In genomic region chr14:80930836-80931389, GRCh38 we compare ENCODE assay signal across 8 cellular contexts. TPM values are rescaled to one million over a fixed set of nuclear protein-coding genes. Genes with fewer than 3 reads are reported as not detected.
DNase-seq lines count a peak whose midpoint lies in the region; ATAC-seq and TF ChIP-seq lines count a peak whose summit lies in the region.

No MANE protein-coding gene starts in this region.

- DNase-seq in MCF 10A (ENCODE audit: unreplicated experiment) (peak; percentile 73), breast epithelium (ENCODE audit: low spot score in 2 of 2) (no peak), NCI-H226 (peak; percentile 93), NCI-H2171 (lab: John Stamatoyannopoulos, UW) (no peak), NCI-H2081 treated with DMSO at 0.1 percent for 48 hours (lab: John Stamatoyannopoulos, UW) (no peak)
- DNase-seq in activated effector memory CD4-positive, alpha-beta T cell treated with Interleukin-2 at 50 U/mL for 16 hours = peak; percentile 33
- DNase-seq in naive thymus-derived CD4-positive, alpha-beta T cell = peak in 7 of 9 donors; percentile 25 to 73 (median 57)

- no peak overlapping the region for H3K4me3 ChIP-seq in breast epithelium
- H3K4me3 ChIP-seq in naive thymus-derived CD4-positive, alpha-beta T cell (ENCODE audit: low read length) = no peak overlapping the region

- BruUV-seq in MCF 10A (replicated peaks; lab: Mats Ljungman, UMichigan) = no TSS peak

- H3K4me1 Mint-ChIP-seq in MCF 10A (ENCODE audit: insufficient read depth, unreplicated experiment) = peaks cover 16% of the 10 kb centered on the region
- H3K4me1 Mint-ChIP-seq in naive thymus-derived CD4-positive, alpha-beta T cell = peaks cover 10 to 63% (median 18%) of the 10 kb centered on the region in 7 donors

- H3K4me3 Mint-ChIP-seq in MCF 10A (ENCODE audit: unreplicated experiment) = peak overlapping the region; percentile 63
- peak overlapping the region in 9 of 10 donors; percentile 2 to 84 (median 43) for H3K4me3 Mint-ChIP-seq in naive thymus-derived CD4-positive, alpha-beta T cell

- H3K36me3 ChIP-seq in breast epithelium = no peaks in the 10 kb centered on the region
- no peaks in the 10 kb centered on the region for H3K36me3 ChIP-seq in naive thymus-derived CD4-positive, alpha-beta T cell (ENCODE audit: control insufficient read depth in 2 of 3, insufficient read depth in 3 of 3, low read length in 3 of 3)

- no peaks in the 10 kb centered on the region for H3K27me3 ChIP-seq in breast epithelium
- H3K27me3 ChIP-seq in naive thymus-derived CD4-positive, alpha-beta T cell (ENCODE audit: control insufficient read depth in 2 of 2, insufficient read depth in 2 of 2, low read length in 2 of 2) = no peaks in the 10 kb centered on the region

- no peaks in the 10 kb centered on the region for H3K27me3 Mint-ChIP-seq in MCF 10A (ENCODE audit: insufficient read depth, unreplicated experiment)
- H3K27me3 Mint-ChIP-seq in naive thymus-derived CD4-positive, alpha-beta T cell = peaks cover 0 to 6% (median 0%) of the 10 kb centered on the region in 5 donors

- peak; percentile 98 for ATAC-seq in HG02798 (IDR thresholded peaks at IDR 0.05; ENCODE audit: poor library complexity, unreplicated experiment)
- ATAC-seq in naive thymus-derived CD4-positive, alpha-beta T cell = peak; percentile 87

- no peak overlapping the region for H3K27ac ChIP-seq in breast epithelium
- no peak overlapping the region for H3K27ac ChIP-seq in naive thymus-derived CD4-positive, alpha-beta T cell (ENCODE audit: low read depth, low read length)

- intact Hi-C loops in MCF 10A (cut with micrococcal nuclease) = no loop called here
- intact Hi-C loops in breast epithelium (cut with DNase I; ENCODE audit: low total_unique reads) = no loop called here
- intact Hi-C loops in naive thymus-derived CD4-positive, alpha-beta T cell (cut with micrococcal nuclease) = loop anchor here in 1 of 2 donors (1.0 to 10.0 kb wide), 4 partner anchors 10 to 54 kb away; partner anchors contain the start of genes CEP128 and TSHR

- no peaks in the 10 kb centered on the region for H3K4me1 ChIP-seq in breast epithelium
- H3K4me1 ChIP-seq in naive thymus-derived CD4-positive, alpha-beta T cell (ENCODE audit: control insufficient read depth in 2 of 2, insufficient read depth in 2 of 2, low read length in 2 of 2) = peaks cover 6 to 25% of the 10 kb centered on the region in 2 donors

- POLR2A ChIA-PET in MCF 10A (lab: Yijun Ruan, JAX) = interaction anchor here (0.5 to 1.4 kb wide), 5 partner anchors 10 to 582 kb away, joined by 3 to 9 read pairs (median 3); partner anchors contain the start of gene CEP128
- POLR2A ChIA-PET in naive thymus-derived CD4-positive, alpha-beta T cell (lab: Charles Lee) = no interaction called here

- no peak for TF ChIP-seq POLR2A in breast epithelium (IDR thresholded peaks at IDR 0.05)

- H3K27ac Mint-ChIP-seq in MCF 10A (ENCODE audit: low read depth, unreplicated experiment) = peak overlapping the region; percentile 77
- peak overlapping the region in 8 of 9 donors; percentile 26 to 93 (median 60) for H3K27ac Mint-ChIP-seq in naive thymus-derived CD4-positive, alpha-beta T cell

- no peaks in the 10 kb centered on the region for H3K9me3 Mint-ChIP-seq in MCF 10A (ENCODE audit: unreplicated experiment)
- H3K9me3 Mint-ChIP-seq in naive thymus-derived CD4-positive, alpha-beta T cell = peaks cover 0 to 13% (median 3%) of the 10 kb centered on the region in 11 donors

- H3K9me3 ChIP-seq in breast epithelium = no peaks in the 10 kb centered on the region
- no peaks in the 10 kb centered on the region for H3K9me3 ChIP-seq in naive thymus-derived CD4-positive, alpha-beta T cell (ENCODE audit: control insufficient read depth in 2 of 3, low read length in 3 of 3)

- no peaks in the 10 kb centered on the region for H3K36me3 Mint-ChIP-seq in MCF 10A (ENCODE audit: insufficient read depth, unreplicated experiment)
- H3K36me3 Mint-ChIP-seq in naive thymus-derived CD4-positive, alpha-beta T cell = peaks cover 7 to 48% (median 17%) of the 10 kb centered on the region in 5 donors

- TF ChIP-seq CTCF in MCF 10A (IDR thresholded peaks at IDR 0.05; ENCODE audit: unreplicated experiment) (no peak), breast epithelium (IDR thresholded peaks at IDR 0.05) (no peak)

- CTCF ChIA-PET in MCF 10A (lab: Yijun Ruan, JAX) = interaction anchor here (0.8 to 1.1 kb wide), 3 partner anchors 59 to 240 kb away, joined by 3 to 4 read pairs (median 3); no protein-coding TSS in a partner anchor
- CTCF ChIA-PET in naive thymus-derived CD4-positive, alpha-beta T cell (lab: Charles Lee) = no interaction called here

RNA-seq across cellular contexts. Expression of gene CEP128, which starts 10.6 kb away (rescaled TPM):
- 7.9 and 12.5 TPM in 2 replicates for total RNA-seq in MCF 10A (2022)
- 10 to 100 TPM; 10.2 to 16.1 (median 11.0) TPM for total RNA-seq in breast epithelium
- total RNA-seq in naive thymus-derived CD4-positive, alpha-beta T cell = 10 to 100 TPM in 3 of 5 experiments, 1 to 10 TPM in 2; 7.7 to 22.8 (median 10.1) TPM
- polyA plus RNA-seq in naive thymus-derived CD4-positive, alpha-beta T cell = 1 to 10 TPM; 4.2 to 6.7 TPM

RNA-seq across cellular contexts. Expression of gene TSHR, which starts 24.5 kb away (rescaled TPM):
- total RNA-seq in MCF 10A (2022) (not detected in 2 replicates), breast epithelium (1 to 10 TPM in 1 of 3 donors, under 1 TPM in 1, not detected in 1; 0.48 to 1.6 TPM)
- 1 to 10 TPM in 1 of 5 experiments, under 1 TPM in 2, not detected in 2; 0.48 to 2.2 (median 0.78) TPM for total RNA-seq in naive thymus-derived CD4-positive, alpha-beta T cell
- polyA plus RNA-seq in naive thymus-derived CD4-positive, alpha-beta T cell = not detected

Comparison
In these comparisons a context has a peak if more than half of its experiments do, and no peak if none do; other contexts are left out.
1. DNase-seq: peak in MCF 10A (single experiment), NCI-H226 (single experiment), activated effector memory CD4-positive, alpha-beta T cell treated with Interleukin-2 at 50 U/mL for 16 hours (single experiment) and naive thymus-derived CD4-positive, alpha-beta T cell (7 of 9); none in breast epithelium (0 of 2), NCI-H2171 (single experiment) and NCI-H2081 treated with DMSO at 0.1 percent for 48 hours (single experiment).